8 cellular contexts compared by ENCODE assay signal in the genomic region with DNA sequence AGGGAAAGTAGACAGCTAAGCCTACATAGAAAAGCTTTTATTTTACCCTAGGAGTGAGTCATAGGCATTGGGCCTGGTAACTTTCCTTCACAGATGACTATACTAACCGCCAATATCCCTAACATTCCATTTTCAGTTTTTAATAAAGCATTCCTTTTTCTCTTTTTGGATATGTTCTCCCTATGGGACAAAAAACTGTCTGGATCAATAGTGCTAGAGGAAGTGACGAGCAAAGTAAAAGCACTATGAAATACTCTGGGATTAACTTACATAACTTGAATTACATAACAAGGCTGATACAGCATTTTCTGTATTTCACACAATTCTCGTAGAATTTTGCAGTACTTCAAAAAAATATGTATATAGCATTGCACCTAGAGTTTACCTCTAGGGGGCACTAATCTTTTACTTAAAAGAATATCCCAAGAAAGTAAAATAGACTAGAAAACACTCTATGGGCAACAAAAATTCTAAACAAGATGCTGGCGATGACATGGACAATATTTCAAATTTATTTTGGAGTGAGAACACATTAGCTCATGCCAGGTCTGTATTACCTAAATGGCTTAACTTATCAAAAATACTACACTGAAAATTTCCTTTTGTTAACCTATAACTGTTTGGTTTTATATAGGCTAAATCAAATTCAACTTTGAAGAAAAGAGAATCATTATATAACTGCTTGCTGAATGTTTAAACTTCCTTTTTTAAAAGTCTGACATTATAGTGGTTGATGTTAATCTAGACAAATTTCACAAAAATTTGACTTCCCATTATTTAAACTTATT.
A peak's percentile ranks its signal among the peaks of the same experiment; 100 is the strongest.
DNase-seq lines count a peak whose midpoint lies in the region; ATAC-seq and TF ChIP-seq lines count a peak whose summit lies in the region.

No MANE protein-coding gene starts in this region.

- H3K4me2 ChIP-seq in OCI-LY3 (ENCODE audit: low read length), result peak overlapping the region; percentile 53

- H2AFZ ChIP-seq in OCI-LY3 (ENCODE audit: low read depth, low read length), result 0 out of 2 replicates have a peak overlapping the region, but pooled peaks have one; percentile 13

- in situ Hi-C loops in Caki2 (cut with HindIII; ENCODE audit: low pct_unique_long_range_greater_than_20kb, low sequenced_read_pairs), result no loop called here

- peaks cover 21% of the 10 kb centered on the region for H3K4me1 ChIP-seq in OCI-LY3 (ENCODE audit: low read length)

- peak; percentile 87 for TF ChIP-seq CTCF in OCI-LY3 (IDR thresholded peaks at IDR 0.05; ENCODE audit: low read depth, low read length)

- 0 out of 2 replicates have a peak overlapping the region, but pooled peaks have one; percentile 15 for H3K4me3 ChIP-seq in OCI-LY3 (ENCODE audit: low read length)

- no peaks in the 10 kb centered on the region for H3K79me2 ChIP-seq in OCI-LY3 (ENCODE audit: low read length)

- H4K20me1 ChIP-seq in OCI-LY3 (ENCODE audit: insufficient read depth, low read length), result no peaks in the 10 kb centered on the region

- no peaks in the 10 kb centered on the region for H3K9me3 ChIP-seq in OCI-LY3 (ENCODE audit: insufficient read depth, low read length)

- no peak overlapping the region for H3K9ac ChIP-seq in OCI-LY3 (ENCODE audit: low read length)

- DNase-seq in Caki2 (ENCODE audit: low read depth) (peak; percentile 64), dermis microvascular lymphatic vessel endothelial cell (ENCODE audit: low read depth in 2 of 2) (peak; percentile 63 to 71), middle frontal gyrus (ENCODE audit: extremely low spot score, low spot score) (peak; percentile 65)

- H3K27ac ChIP-seq in OCI-LY3 (ENCODE audit: low read length), result no peak overlapping the region

- H3K27me3 ChIP-seq in OCI-LY3 (ENCODE audit: low read depth, low read length), result no peaks in the 10 kb centered on the region

- no peaks in the 10 kb centered on the region for H3K36me3 ChIP-seq in OCI-LY3 (replicated peaks; ENCODE audit: low read depth, low read length)

- ATAC-seq in HG03354 (IDR thresholded peaks at IDR 0.05; ENCODE audit: poor library complexity, severe bottlenecking, unreplicated experiment) (peak; percentile 63), GM18861 (IDR thresholded peaks at IDR 0.05; ENCODE audit: unreplicated experiment) (no peak), HG03045 (IDR thresholded peaks at IDR 0.05; ENCODE audit: unreplicated experiment) (no peak), GM18520 (IDR thresholded peaks at IDR 0.05; ENCODE audit: unreplicated experiment) (no peak)
